13 cellular contexts compared by ENCODE assay signal in the genomic region with DNA sequence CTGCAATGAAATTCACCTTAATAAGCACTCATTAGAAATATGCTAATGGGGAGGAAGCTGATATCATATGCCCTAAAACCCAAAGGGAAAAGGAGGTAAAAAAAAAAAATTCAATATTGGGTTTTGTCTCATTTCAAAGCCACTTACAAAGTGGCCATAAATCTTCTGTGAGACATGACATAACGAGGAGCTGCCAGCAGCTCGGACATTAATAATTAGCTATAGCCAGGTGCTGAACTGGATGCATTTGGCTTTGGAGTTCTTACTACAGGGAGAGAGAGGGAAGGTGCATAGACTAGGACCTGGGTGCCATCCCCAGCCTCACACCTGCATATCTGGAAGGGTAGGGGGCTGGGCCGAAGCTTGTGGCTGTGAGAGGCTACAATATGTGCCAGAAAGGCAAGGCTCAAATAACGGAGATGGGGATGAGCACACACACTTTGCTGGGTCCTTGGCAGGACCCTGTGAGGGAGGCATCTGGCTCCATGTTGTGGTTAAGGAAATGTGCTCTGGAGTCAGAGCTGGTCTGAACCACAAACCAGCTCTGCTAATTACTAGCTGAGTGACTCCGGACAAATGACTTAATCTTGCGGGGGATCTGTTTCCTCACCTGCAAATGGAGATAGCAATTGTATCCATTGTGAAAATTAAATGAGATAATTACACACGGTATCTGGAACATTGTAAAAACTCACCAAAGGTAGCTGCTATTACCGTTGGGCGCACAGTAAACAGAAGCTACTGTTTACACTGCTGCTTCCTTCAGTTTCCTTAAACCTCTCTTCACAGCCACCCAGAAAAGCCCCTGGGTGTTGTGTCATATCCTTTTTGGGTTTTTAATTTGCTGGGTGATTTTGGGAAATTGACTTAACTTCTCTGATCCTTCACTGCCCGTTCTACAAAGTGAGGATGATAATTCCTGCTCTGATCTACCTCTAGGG.
DNase-seq lines count a peak whose midpoint lies in the region; ATAC-seq, FAIRE-seq and TF ChIP-seq lines count a peak whose summit lies in the region.
"Had no signal": no experiment of that assay in that cellular context is flagged by ENCODE, and none has a peak within 500 bp of the region (broad histone marks: within the 10 kb centered on the region; RNA-seq: fewer than 3 reads in every experiment).

No MANE protein-coding gene starts in this region.

- H3K36me3 ChIP-seq in BLaER1 treated with 17β-estradiol and CSF1 and Interleukin-3, amounts not matched to agents 10 nM and 100 nM, result no peaks in the 10 kb centered on the region
- H3K36me3 ChIP-seq in body of pancreas (replicated peaks in 1 of 2; ENCODE audit: insufficient read depth in 1 of 2, low read depth in 2 of 2), result no peaks in the 10 kb centered on the region

- no peaks in the 10 kb centered on the region for H3K27me3 ChIP-seq in BLaER1 treated with 17β-estradiol and CSF1 and Interleukin-3, amounts not matched to agents 10 nM and 100 nM
- no peaks in the 10 kb centered on the region for H3K27me3 ChIP-seq in body of pancreas

- no peak overlapping the region for H3K27ac Mint-ChIP-seq in nephron progenitor cell

- TF ChIP-seq CTCF in body of pancreas (IDR thresholded peaks at IDR 0.05) (no peak), nephron progenitor cell (IDR thresholded peaks at IDR 0.05) (no peak)

- TF ChIP-seq POLR2A in body of pancreas (IDR thresholded peaks at IDR 0.05), result no peak
- no peak for TF ChIP-seq POLR2A in GM12891 (IDR thresholded peaks at IDR 0.05; ENCODE audit: low read depth, low read length)

- H3K9me3 ChIP-seq in BLaER1 treated with 17β-estradiol and CSF1 and Interleukin-3, amounts not matched to agents 10 nM and 100 nM (replicated peaks in 1 of 11), result no peaks in the 10 kb centered on the region
- H3K9me3 ChIP-seq in body of pancreas, result no peaks in the 10 kb centered on the region

- H3K9ac ChIP-seq in BLaER1 treated with 17β-estradiol and CSF1 and Interleukin-3, amounts not matched to agents 10 nM and 100 nM, result peak overlapping the region in 4 of 11 experiments; percentile 12 to 32 (median 16); a peak in 3 of 22 replicates

- peaks cover 20% of the 10 kb centered on the region for H3K4me1 Mint-ChIP-seq in nephron progenitor cell

- H3K27ac ChIP-seq in BLaER1 treated with 17β-estradiol and CSF1 and Interleukin-3, amounts not matched to agents 10 nM and 100 nM, result peak overlapping the region in 6 of 11 experiments; percentile 8 to 69 (median 48); a peak in 11 of 22 replicates
- peak overlapping the region in 1 of 4 donors; percentile 33 for H3K27ac ChIP-seq in body of pancreas

- H3K4me2 ChIP-seq in BLaER1 treated with 17β-estradiol and CSF1 and Interleukin-3, amounts not matched to agents 10 nM and 100 nM, result peak overlapping the region; percentile 35 to 80 (median 68)

- no peak overlapping the region for H3K4me3 ChIP-seq in BLaER1 treated with 17β-estradiol and CSF1 and Interleukin-3, amounts not matched to agents 10 nM and 100 nM
- no peak overlapping the region for H3K4me3 ChIP-seq in body of pancreas

- FAIRE-seq in GM12891 (lab: Jason Lieb, UNC), result no peak

- peaks cover 52% of the 10 kb centered on the region for H3K27me3 Mint-ChIP-seq in nephron progenitor cell (ENCODE audit: low read depth, poor library complexity)

- no peaks in the 10 kb centered on the region for H3K36me3 Mint-ChIP-seq in nephron progenitor cell (ENCODE audit: low read depth)

- no peaks in the 10 kb centered on the region; a peak in 1 of 22 replicates for H4K20me1 ChIP-seq in BLaER1 treated with 17β-estradiol and CSF1 and Interleukin-3, amounts not matched to agents 10 nM and 100 nM

- intact Hi-C loops in body of pancreas (cut with DNase I), result no loop called here

- no peak overlapping the region for H3K4me3 Mint-ChIP-seq in nephron progenitor cell

- DNase-seq in M059J (ENCODE audit: low read depth) (peak; percentile 8), NCI-H526 treated with DMSO at 0.1 percent for 48 hours (lab: John Stamatoyannopoulos, UW) (peak; percentile 35), body of pancreas (peak in 1 of 4 donors; percentile 52), nephron progenitor cell (no peak), GM12891 (ENCODE audit: insufficient read length, low spot score) (no peak)
- DNase-seq: activated naive CD4-positive, alpha-beta T cell treated with anti-CD3 and anti-CD28 coated beads, Interleukin-2, amount 50 U/mL, for 16 hours; KG1; stimulated activated CD4-positive, alpha-beta T cell treated with anti-CD3 and anti-CD28 coated beads, Interleukin-4, amount 100 ng/mL, for 24 hours; stimulated activated naive CD8-positive, alpha-beta T cell treated with anti-CD3 and anti-CD28 coated beads, Interleukin-15, Interleukin-2, amounts not matched to agents 100 U/mL and 50 U/mL, for 24 hours had no signal

- no peaks in the 10 kb centered on the region for H3K9me3 Mint-ChIP-seq in nephron progenitor cell

- 40 to 48% methylated on average over 10 of the region's 10 CpGs for WGBS in body of pancreas, 2 donors

- H3K4me1 ChIP-seq in BLaER1 treated with 17β-estradiol and CSF1 and Interleukin-3, amounts not matched to agents 10 nM and 100 nM, result peaks cover 17 to 53% (median 37%) of the 10 kb centered on the region in 10 experiments
- peaks cover 43% of the 10 kb centered on the region for H3K4me1 ChIP-seq in body of pancreas

- peak; percentile 50 for ATAC-seq in body of pancreas
- no peak for ATAC-seq in GM19452 (IDR thresholded peaks at IDR 0.05; ENCODE audit: unreplicated experiment)
- ATAC-seq in HG03565 (IDR thresholded peaks at IDR 0.05; ENCODE audit: unreplicated experiment), result no peak
- ATAC-seq: esophagus mucosa; stimulated activated naive CD8-positive, alpha-beta T cell treated with anti-CD3 and anti-CD28 coated beads, Interleukin-15, Interleukin-2, amounts not matched to agents 100 U/mL and 50 U/mL, for 24 hours had no signal

TF ChIP-seq in GM12891, 5 proteins besides CTCF, POLR2A, EP300 and RAD21:
- TF ChIP-seq SPI1 (IDR thresholded peaks at IDR 0.05; ENCODE audit: low read depth, low read length) (no peak), PAX5 (IDR thresholded peaks at IDR 0.05; ENCODE audit: insufficient read depth, low read length, severe bottlenecking) (no peak), POLR2AphosphoS5 (IDR thresholded peaks at IDR 0.05; ENCODE audit: low read depth, low read length) (no peak), POU2F2 (IDR thresholded peaks at IDR 0.05; ENCODE audit: low read depth, low read length) (no peak), TAF1 (IDR thresholded peaks at IDR 0.05; ENCODE audit: low read depth, low read length) (no peak)

Comparison
In these comparisons a context has a peak if more than half of its experiments do, and no peak if none do; other contexts are left out.
1. DNase-seq: peak in M059J (single experiment) and NCI-H526 treated with DMSO at 0.1 percent for 48 hours (single experiment); none in nephron progenitor cell (single experiment) and GM12891 (single experiment).